ENCODE assay signal across 17 cellular contexts in genomic region chr6:33732385-33732784, GRCh38. TPM values are rescaled to one million over a fixed set of nuclear protein-coding genes. Genes with fewer than 3 reads are reported as not detected.
DNase-seq lines count a peak whose midpoint lies in the region; ATAC-seq and TF ChIP-seq lines count a peak whose summit lies in the region.
"Had no signal": no experiment of that assay in that cellular context is flagged by ENCODE, and none has a peak within 500 bp of the region (broad histone marks: within the 10 kb centered on the region; RNA-seq: fewer than 3 reads in every experiment).

No MANE protein-coding gene starts in this region.

- H3K27ac ChIP-seq in C4-2B: peak overlapping the region; percentile 99
- peak overlapping the region; percentile 82 for H3K27ac ChIP-seq in PC-9
- H3K27ac ChIP-seq in right cardiac atrium (ENCODE audit: low read length): peak overlapping the region; percentile 9
- peak overlapping the region; percentile 100 for H3K27ac ChIP-seq in psoas muscle
- no peak overlapping the region for H3K27ac ChIP-seq in Karpas-422 (ENCODE audit: low read length)
- H3K27ac ChIP-seq: SJCRH30 had no signal

- BruUV-seq in PC-9 (replicated peaks; lab: Mats Ljungman, UMichigan): no TSS peak

- no peak for TF ChIP-seq CTCF in C4-2B (conservative IDR thresholded peaks at IDR 0.05)
- TF ChIP-seq CTCF in PC-9 (conservative IDR thresholded peaks at IDR 0.05): no peak
- TF ChIP-seq CTCF in psoas muscle (IDR thresholded peaks at IDR 0.05): no peak
- no peak for TF ChIP-seq CTCF in WTC11 (IDR thresholded peaks at IDR 0.05)

- H3K27me3 Mint-ChIP-seq in WTC11 (ENCODE audit: low read depth): no peaks in the 10 kb centered on the region

- H3K27ac Mint-ChIP-seq in WTC11: no peak overlapping the region
- H3K27ac Mint-ChIP-seq: CD4-positive, CD25-positive, alpha-beta regulatory T cell; IgD-negative memory B cell had no signal

- H3K4me1 ChIP-seq in PC-9 (replicated peaks; ENCODE audit: insufficient read depth) (peaks cover 40% of the 10 kb centered on the region), right cardiac atrium (ENCODE audit: control insufficient read depth, insufficient read depth, low read length) (peaks cover 12% of the 10 kb centered on the region), psoas muscle (peaks cover 93% of the 10 kb centered on the region), Karpas-422 (ENCODE audit: low read length) (peaks cover 4% of the 10 kb centered on the region)
- H3K4me1 ChIP-seq: Caco-2, SJCRH30 had no signal

- intact Hi-C loops in PC-9 (cut with micrococcal nuclease; ENCODE audit: unreplicated experiment) (no loop called here), right cardiac atrium (cut with DNase I) (no loop called here), psoas muscle (cut with DNase I) (no loop called here)

- H3K79me2 ChIP-seq in PC-9 (ENCODE audit: low read depth): no peaks in the 10 kb centered on the region
- no peaks in the 10 kb centered on the region for H3K79me2 ChIP-seq in Karpas-422 (ENCODE audit: low read length)

- WGBS in right cardiac atrium: 85% methylated on average over 6 of the region's 6 CpGs
- WGBS in psoas muscle, 3 donors: 35 to 60% (median 37%) methylated on average over 6 of the region's 6 CpGs

- peak overlapping the region; percentile 78 for H3K4me2 ChIP-seq in PC-9
- no peak overlapping the region for H3K4me2 ChIP-seq in Karpas-422 (ENCODE audit: low read depth, low read length, poor library complexity, severe bottlenecking)

- no peaks in the 10 kb centered on the region for H4K20me1 ChIP-seq in PC-9 (ENCODE audit: insufficient read depth)
- H4K20me1 ChIP-seq in Karpas-422 (ENCODE audit: insufficient read depth, low read depth, low read length): 0 out of 2 replicates have a peak, but pooled peaks cover 2% of the 10 kb centered on the region

- H3F3A ChIP-seq in PC-9 (ENCODE audit: insufficient read depth, low read depth): peaks cover 24% of the 10 kb centered on the region

- no peaks in the 10 kb centered on the region; the same call in 1 of the 2 replicates for H3K4me1 Mint-ChIP-seq in WTC11
- H3K4me1 Mint-ChIP-seq: CD4-positive, CD25-positive, alpha-beta regulatory T cell had no signal

- no peaks in the 10 kb centered on the region for H3K9me3 Mint-ChIP-seq in WTC11
- H3K9me3 Mint-ChIP-seq: CD4-positive, CD25-positive, alpha-beta regulatory T cell; IgD-negative memory B cell had no signal

- H3K36me3 ChIP-seq in PC-9 (ENCODE audit: low read depth) (no peaks in the 10 kb centered on the region), psoas muscle (ENCODE audit: insufficient read depth in 1 of 2, low read depth in 1 of 2) (peaks cover 0 to 86% of the 10 kb centered on the region in 2 donors), Karpas-422 (ENCODE audit: insufficient read depth, low read length) (no peaks in the 10 kb centered on the region)

- H3K9me2 ChIP-seq in PC-9 (ENCODE audit: insufficient read depth) (no peaks in the 10 kb centered on the region), Karpas-422 (replicated peaks; ENCODE audit: insufficient read depth, low read length) (no peaks in the 10 kb centered on the region)

- CTCF ChIA-PET in PC-9 (lab: Charles Lee) (interaction anchor here (0.6 to 1.5 kb wide), 3 partner anchors 21 to 431 kb away, joined by 3 to 8 read pairs (median 7); partner anchors contain the start of gene UQCC2), WTC11 (lab: Charles Lee) (interaction anchor here (1.2 kb wide), 1 partner anchor 32 kb away, joined by 3 read pairs; no protein-coding TSS in a partner anchor)

- H3K27me3 ChIP-seq in PC-9 (ENCODE audit: insufficient read depth, low read depth) (no peaks in the 10 kb centered on the region), right cardiac atrium (ENCODE audit: control insufficient read depth, insufficient read depth) (no peaks in the 10 kb centered on the region), psoas muscle (ENCODE audit: insufficient read depth in 3 of 3, low read length in 2 of 3) (no peaks in the 10 kb centered on the region), Karpas-422 (ENCODE audit: low read length) (no peaks in the 10 kb centered on the region)
- H3K27me3 ChIP-seq: SJCRH30 had no signal

- ATAC-seq in right cardiac atrium (no peak), psoas muscle (peak; percentile 21 to 42 (median 28)), esophagus mucosa (no peak), WTC11 (no peak)

- POLR2A ChIA-PET in PC-9 (lab: Charles Lee; ENCODE audit: unreplicated experiment) (interaction anchor here (0.6 kb wide), 1 partner anchor 16 kb away, joined by 6 read pairs; no protein-coding TSS in a partner anchor), WTC11 (lab: Charles Lee) (interaction anchor here (0.6 kb wide), 1 partner anchor 194 kb away, joined by 5 read pairs; no protein-coding TSS in a partner anchor)

- H3K36me3 Mint-ChIP-seq in WTC11: no peaks in the 10 kb centered on the region
- H3K36me3 Mint-ChIP-seq: CD4-positive, CD25-positive, alpha-beta regulatory T cell; IgD-negative memory B cell had no signal

- H3K4me3 ChIP-seq in PC-9: no peak overlapping the region
- H3K4me3 ChIP-seq in right cardiac atrium (ENCODE audit: low read length): no peak overlapping the region
- H3K4me3 ChIP-seq in psoas muscle: peak overlapping the region; percentile 72
- no peak overlapping the region for H3K4me3 ChIP-seq in Karpas-422 (ENCODE audit: low read length)
- H3K4me3 ChIP-seq: SJCRH30 had no signal

- no peak for DNase-seq in PC-9
- DNase-seq in right cardiac atrium: no peak
- DNase-seq in psoas muscle: peak in 1 of 2 donors; percentile 82
- DNase-seq in WTC11 (ENCODE audit: low spot score): no peak
- no peak for DNase-seq in Karpas-422
- DNase-seq: ACHN; Caco-2; CD4-positive, CD25-positive, alpha-beta regulatory T cell; NCI-H187 treated with DMSO at 0.1 percent for 48 hours; NCI-H2171; NCI-H446; SJCRH30 had no signal

- H2AFZ ChIP-seq in PC-9 (no peak overlapping the region), Karpas-422 (ENCODE audit: low read length) (no peak overlapping the region)

- no peak overlapping the region for H3K9ac ChIP-seq in Karpas-422 (ENCODE audit: low read length)

- H3K4me3 Mint-ChIP-seq in WTC11: no peak overlapping the region
- H3K4me3 Mint-ChIP-seq: CD4-positive, CD25-positive, alpha-beta regulatory T cell; IgD-negative memory B cell had no signal

- H3K9me3 ChIP-seq in PC-9 (ENCODE audit: insufficient read depth, low read depth) (no peaks in the 10 kb centered on the region), right cardiac atrium (ENCODE audit: control insufficient read depth, low read length) (no peaks in the 10 kb centered on the region), psoas muscle (no peaks in the 10 kb centered on the region), Karpas-422 (ENCODE audit: low read length) (no peaks in the 10 kb centered on the region)
- H3K9me3 ChIP-seq: Caco-2, SJCRH30 had no signal

TF ChIP-seq in WTC11, 78 proteins besides CTCF, POLR2A, EP300 and RAD21 (continues in another document):
- no peak for TF ChIP-seq ETV6 (CRISPR knock-in tag; IDR thresholded peaks at IDR 0.05)
- TF ChIP-seq HMGA2 (CRISPR knock-in tag; IDR thresholded peaks at IDR 0.05): no peak
- no peak for TF ChIP-seq SP1 (CRISPR knock-in tag; conservative IDR thresholded peaks at IDR 0.05)

RNA-seq across cellular contexts. Expression of gene IP6K3, which starts 14.3 kb away (rescaled TPM):
- total RNA-seq in PC-9 (2021): not detected in 2 replicates
- 10 to 100 TPM in 3 of 4 donors, 1 to 10 TPM in 1; 10.0 to 44.4 (median 27.1) TPM for total RNA-seq in right cardiac atrium
- polyA plus RNA-seq in right cardiac atrium: 14.4 TPM
- total RNA-seq in psoas muscle: 100 to 1,000 TPM; 113 to 363 (median 306) TPM
- 100 to 1,000 TPM in 2 of 3 donors, 10 to 100 TPM in 1; 95.7 to 220 (median 175) TPM for polyA plus RNA-seq in psoas muscle
- 0.08 TPM for total RNA-seq in esophagus mucosa
- 0.44 to 1.1 TPM (median 0.89 TPM) in 3 replicates for total RNA-seq in WTC11 (2021)
- not detected in 2 replicates for total RNA-seq in Karpas-422 (2014; rRNA removed; shearing (Covaris generic); ENCODE audit: low replicate concordance)
- total RNA-seq: CD4-positive, CD25-positive, alpha-beta regulatory T cell; HT1080; OCI-LY7 had no signal
- polyA plus RNA-seq: CD4-positive, CD25-positive, alpha-beta regulatory T cell; IgD-negative memory B cell had no signal

RNA-seq across cellular contexts. Expression of gene UQCC2, which starts 20.9 kb away (rescaled TPM):
- total RNA-seq in PC-9 (2021): 71.2 and 72.9 TPM in 2 replicates
- 100 to 1,000 TPM; 188 to 264 (median 233) TPM for total RNA-seq in right cardiac atrium
- 376 TPM for polyA plus RNA-seq in right cardiac atrium
- 100 to 1,000 TPM; 118 to 184 (median 145) TPM for total RNA-seq in psoas muscle
- 100 to 1,000 TPM; 129 to 158 (median 141) TPM for polyA plus RNA-seq in psoas muscle
- 77.6 TPM for total RNA-seq in esophagus mucosa
- 65.8 to 105 TPM (median 95.3 TPM) in 3 replicates for total RNA-seq in WTC11 (2021)
- 32.8 and 48.9 TPM in 2 replicates for total RNA-seq in Karpas-422 (2014; rRNA removed; shearing (Covaris generic); ENCODE audit: low replicate concordance)

RNA-seq across cellular contexts. Expression of gene LEMD2, which starts 56.5 kb away (rescaled TPM):
- total RNA-seq in PC-9 (2021) (65.9 and 66.5 TPM in 2 replicates), right cardiac atrium (10 to 100 TPM; 29.5 to 34.6 (median 32.9) TPM), psoas muscle (10 to 100 TPM; 21.3 to 38.8 (median 24.5) TPM), esophagus mucosa (36.4 TPM), WTC11 (2021) (46.6 to 62.9 TPM (median 48.2 TPM) in 3 replicates)
- polyA plus RNA-seq in right cardiac atrium (33.2 TPM), psoas muscle (10 to 100 TPM; 37.3 to 63.3 (median 45.0) TPM)
- total RNA-seq in Karpas-422 (2014; rRNA removed; shearing (Covaris generic); ENCODE audit: low replicate concordance): 32.8 and 42.1 TPM in 2 replicates

Comparison
In these comparisons a context has a peak if more than half of its experiments do, and no peak if none do; other contexts are left out.
1. ATAC-seq: peak in psoas muscle (4 of 4); none in right cardiac atrium (0 of 2), esophagus mucosa (single experiment) and WTC11 (single experiment).